ENCODE assay signal across 1 cellular context in the genomic region with DNA sequence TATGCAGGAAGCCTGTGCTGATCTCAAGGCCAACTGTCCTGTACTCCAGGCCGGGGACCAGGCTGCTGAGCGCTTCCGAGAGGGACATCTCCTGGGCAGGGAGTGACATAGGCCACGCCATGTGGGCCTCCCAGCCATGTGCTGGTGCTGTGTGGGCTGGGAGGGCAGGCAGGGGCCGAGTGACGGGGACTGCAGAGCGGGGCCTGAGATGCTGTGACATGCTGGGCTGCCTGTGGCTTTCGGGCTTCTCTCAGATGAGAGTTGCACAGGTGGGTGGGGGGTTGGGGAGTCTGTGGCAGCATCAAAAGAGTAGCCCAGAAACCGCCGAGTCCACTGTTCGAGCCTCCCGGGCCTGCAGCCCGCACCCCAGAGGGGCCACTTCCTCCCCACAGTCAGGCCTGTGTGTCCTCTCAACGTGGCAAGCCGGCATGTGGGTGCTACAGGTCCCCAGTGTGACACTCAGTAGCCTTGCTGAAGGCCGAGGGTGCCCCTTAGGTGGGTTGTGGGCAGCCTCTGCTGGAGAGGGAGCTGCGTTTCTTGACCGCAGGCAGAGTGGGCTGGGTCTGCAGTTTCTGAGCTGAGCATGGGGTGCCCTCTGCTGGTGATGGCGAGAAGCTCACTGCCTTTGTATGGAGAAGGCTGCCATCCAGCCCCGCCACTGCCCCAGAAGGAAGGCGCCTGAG.
A peak's percentile ranks its signal among the peaks of the same experiment; 100 is the strongest.
TF ChIP-seq lines count a peak whose summit lies in the region.

No MANE protein-coding gene starts in this region.

TF ChIP-seq in K562, 482 proteins besides CTCF, POLR2A, EP300 and RAD21 (continued from another document and continues in another):
- TF ChIP-seq PRMT5 (CRISPR knock-in tag; IDR thresholded peaks at IDR 0.05): no peak
- TF ChIP-seq GABPA (tag; conservative IDR thresholded peaks at IDR 0.05; ENCODE audit: low read depth): no peak
- 0 out of 2 replicates have a peak, but pooled peaks have one; percentile 36 for TF ChIP-seq EGR1 (conservative IDR thresholded peaks at IDR 0.05)
- no peak for TF ChIP-seq SIRT6 (IDR thresholded peaks at IDR 0.05; ENCODE audit: low read depth, low read length)
- peak; percentile 89 for TF ChIP-seq BHLHE40 (IDR thresholded peaks at IDR 0.05; ENCODE audit: low read length)
- TF ChIP-seq NEUROD1 (IDR thresholded peaks at IDR 0.05; ENCODE audit: borderline replicate concordance, low read depth, low read length, partially characterized antibody): peak; percentile 90
- TF ChIP-seq KAT7 (CRISPR knock-in tag; IDR thresholded peaks at IDR 0.05; ENCODE audit: borderline replicate concordance): no peak
- TF ChIP-seq IFI16 (CRISPR knock-in tag; IDR thresholded peaks at IDR 0.05): no peak
- TF ChIP-seq BRCA1 (IDR thresholded peaks at IDR 0.05): no peak
- no peak for TF ChIP-seq BRCA1 (CRISPR knock-in tag; IDR thresholded peaks at IDR 0.05)
- TF ChIP-seq MYC (IDR thresholded peaks at IDR 0.05; ENCODE audit: low read depth, low read length): peak; percentile 86
- no peak for TF ChIP-seq MYC (CRISPR knock-in tag; IDR thresholded peaks at IDR 0.05; ENCODE audit: borderline replicate concordance, low read depth)
- TF ChIP-seq BRD9 (IDR thresholded peaks at IDR 0.05; ENCODE audit: low read depth, partially characterized antibody): no peak
- TF ChIP-seq NR2F6 (CRISPR knock-in tag; IDR thresholded peaks at IDR 0.05): no peak
- TF ChIP-seq, protein P1, sequence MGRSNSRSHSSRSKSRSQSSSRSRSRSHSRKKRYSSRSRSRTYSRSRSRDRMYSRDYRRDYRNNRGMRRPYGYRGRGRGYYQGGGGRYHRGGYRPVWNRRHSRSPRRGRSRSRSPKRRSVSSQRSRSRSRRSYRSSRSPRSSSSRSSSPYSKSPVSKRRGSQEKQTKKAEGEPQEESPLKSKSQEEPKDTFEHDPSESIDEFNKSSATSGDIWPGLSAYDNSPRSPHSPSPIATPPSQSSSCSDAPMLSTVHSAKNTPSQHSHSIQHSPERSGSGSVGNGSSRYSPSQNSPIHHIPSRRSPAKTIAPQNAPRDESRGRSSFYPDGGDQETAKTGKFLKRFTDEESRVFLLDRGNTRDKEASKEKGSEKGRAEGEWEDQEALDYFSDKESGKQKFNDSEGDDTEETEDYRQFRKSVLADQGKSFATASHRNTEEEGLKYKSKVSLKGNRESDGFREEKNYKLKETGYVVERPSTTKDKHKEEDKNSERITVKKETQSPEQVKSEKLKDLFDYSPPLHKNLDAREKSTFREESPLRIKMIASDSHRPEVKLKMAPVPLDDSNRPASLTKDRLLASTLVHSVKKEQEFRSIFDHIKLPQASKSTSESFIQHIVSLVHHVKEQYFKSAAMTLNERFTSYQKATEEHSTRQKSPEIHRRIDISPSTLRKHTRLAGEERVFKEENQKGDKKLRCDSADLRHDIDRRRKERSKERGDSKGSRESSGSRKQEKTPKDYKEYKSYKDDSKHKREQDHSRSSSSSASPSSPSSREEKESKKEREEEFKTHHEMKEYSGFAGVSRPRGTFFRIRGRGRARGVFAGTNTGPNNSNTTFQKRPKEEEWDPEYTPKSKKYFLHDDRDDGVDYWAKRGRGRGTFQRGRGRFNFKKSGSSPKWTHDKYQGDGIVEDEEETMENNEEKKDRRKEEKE (IDR thresholded peaks at IDR 0.05; ENCODE audit: borderline replicate concordance in 1 of 2, control insufficient read depth in 1 of 2, low read depth in 2 of 2, low read length in 1 of 2): no peak
- TF ChIP-seq, protein P2, sequence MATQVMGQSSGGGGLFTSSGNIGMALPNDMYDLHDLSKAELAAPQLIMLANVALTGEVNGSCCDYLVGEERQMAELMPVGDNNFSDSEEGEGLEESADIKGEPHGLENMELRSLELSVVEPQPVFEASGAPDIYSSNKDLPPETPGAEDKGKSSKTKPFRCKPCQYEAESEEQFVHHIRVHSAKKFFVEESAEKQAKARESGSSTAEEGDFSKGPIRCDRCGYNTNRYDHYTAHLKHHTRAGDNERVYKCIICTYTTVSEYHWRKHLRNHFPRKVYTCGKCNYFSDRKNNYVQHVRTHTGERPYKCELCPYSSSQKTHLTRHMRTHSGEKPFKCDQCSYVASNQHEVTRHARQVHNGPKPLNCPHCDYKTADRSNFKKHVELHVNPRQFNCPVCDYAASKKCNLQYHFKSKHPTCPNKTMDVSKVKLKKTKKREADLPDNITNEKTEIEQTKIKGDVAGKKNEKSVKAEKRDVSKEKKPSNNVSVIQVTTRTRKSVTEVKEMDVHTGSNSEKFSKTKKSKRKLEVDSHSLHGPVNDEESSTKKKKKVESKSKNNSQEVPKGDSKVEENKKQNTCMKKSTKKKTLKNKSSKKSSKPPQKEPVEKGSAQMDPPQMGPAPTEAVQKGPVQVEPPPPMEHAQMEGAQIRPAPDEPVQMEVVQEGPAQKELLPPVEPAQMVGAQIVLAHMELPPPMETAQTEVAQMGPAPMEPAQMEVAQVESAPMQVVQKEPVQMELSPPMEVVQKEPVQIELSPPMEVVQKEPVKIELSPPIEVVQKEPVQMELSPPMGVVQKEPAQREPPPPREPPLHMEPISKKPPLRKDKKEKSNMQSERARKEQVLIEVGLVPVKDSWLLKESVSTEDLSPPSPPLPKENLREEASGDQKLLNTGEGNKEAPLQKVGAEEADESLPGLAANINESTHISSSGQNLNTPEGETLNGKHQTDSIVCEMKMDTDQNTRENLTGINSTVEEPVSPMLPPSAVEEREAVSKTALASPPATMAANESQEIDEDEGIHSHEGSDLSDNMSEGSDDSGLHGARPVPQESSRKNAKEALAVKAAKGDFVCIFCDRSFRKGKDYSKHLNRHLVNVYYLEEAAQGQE (CRISPR knock-in tag; IDR thresholded peaks at IDR 0.05; ENCODE audit: low read depth): no peak
- TF ChIP-seq, protein P3, sequence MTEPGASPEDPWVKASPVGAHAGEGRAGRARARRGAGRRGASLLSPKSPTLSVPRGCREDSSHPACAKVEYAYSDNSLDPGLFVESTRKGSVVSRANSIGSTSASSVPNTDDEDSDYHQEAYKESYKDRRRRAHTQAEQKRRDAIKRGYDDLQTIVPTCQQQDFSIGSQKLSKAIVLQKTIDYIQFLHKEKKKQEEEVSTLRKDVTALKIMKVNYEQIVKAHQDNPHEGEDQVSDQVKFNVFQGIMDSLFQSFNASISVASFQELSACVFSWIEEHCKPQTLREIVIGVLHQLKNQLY (CRISPR knock-in tag; conservative IDR thresholded peaks at IDR 0.05): peak in 1 of 2 experiments; percentile 88; a peak in 1 of 4 replicates
- no peak for TF ChIP-seq ZKSCAN3 (CRISPR knock-in tag; IDR thresholded peaks at IDR 0.05)
- TF ChIP-seq KAT8 (IDR thresholded peaks at IDR 0.05; ENCODE audit: low read depth): no peak
- TF ChIP-seq, protein P4, sequence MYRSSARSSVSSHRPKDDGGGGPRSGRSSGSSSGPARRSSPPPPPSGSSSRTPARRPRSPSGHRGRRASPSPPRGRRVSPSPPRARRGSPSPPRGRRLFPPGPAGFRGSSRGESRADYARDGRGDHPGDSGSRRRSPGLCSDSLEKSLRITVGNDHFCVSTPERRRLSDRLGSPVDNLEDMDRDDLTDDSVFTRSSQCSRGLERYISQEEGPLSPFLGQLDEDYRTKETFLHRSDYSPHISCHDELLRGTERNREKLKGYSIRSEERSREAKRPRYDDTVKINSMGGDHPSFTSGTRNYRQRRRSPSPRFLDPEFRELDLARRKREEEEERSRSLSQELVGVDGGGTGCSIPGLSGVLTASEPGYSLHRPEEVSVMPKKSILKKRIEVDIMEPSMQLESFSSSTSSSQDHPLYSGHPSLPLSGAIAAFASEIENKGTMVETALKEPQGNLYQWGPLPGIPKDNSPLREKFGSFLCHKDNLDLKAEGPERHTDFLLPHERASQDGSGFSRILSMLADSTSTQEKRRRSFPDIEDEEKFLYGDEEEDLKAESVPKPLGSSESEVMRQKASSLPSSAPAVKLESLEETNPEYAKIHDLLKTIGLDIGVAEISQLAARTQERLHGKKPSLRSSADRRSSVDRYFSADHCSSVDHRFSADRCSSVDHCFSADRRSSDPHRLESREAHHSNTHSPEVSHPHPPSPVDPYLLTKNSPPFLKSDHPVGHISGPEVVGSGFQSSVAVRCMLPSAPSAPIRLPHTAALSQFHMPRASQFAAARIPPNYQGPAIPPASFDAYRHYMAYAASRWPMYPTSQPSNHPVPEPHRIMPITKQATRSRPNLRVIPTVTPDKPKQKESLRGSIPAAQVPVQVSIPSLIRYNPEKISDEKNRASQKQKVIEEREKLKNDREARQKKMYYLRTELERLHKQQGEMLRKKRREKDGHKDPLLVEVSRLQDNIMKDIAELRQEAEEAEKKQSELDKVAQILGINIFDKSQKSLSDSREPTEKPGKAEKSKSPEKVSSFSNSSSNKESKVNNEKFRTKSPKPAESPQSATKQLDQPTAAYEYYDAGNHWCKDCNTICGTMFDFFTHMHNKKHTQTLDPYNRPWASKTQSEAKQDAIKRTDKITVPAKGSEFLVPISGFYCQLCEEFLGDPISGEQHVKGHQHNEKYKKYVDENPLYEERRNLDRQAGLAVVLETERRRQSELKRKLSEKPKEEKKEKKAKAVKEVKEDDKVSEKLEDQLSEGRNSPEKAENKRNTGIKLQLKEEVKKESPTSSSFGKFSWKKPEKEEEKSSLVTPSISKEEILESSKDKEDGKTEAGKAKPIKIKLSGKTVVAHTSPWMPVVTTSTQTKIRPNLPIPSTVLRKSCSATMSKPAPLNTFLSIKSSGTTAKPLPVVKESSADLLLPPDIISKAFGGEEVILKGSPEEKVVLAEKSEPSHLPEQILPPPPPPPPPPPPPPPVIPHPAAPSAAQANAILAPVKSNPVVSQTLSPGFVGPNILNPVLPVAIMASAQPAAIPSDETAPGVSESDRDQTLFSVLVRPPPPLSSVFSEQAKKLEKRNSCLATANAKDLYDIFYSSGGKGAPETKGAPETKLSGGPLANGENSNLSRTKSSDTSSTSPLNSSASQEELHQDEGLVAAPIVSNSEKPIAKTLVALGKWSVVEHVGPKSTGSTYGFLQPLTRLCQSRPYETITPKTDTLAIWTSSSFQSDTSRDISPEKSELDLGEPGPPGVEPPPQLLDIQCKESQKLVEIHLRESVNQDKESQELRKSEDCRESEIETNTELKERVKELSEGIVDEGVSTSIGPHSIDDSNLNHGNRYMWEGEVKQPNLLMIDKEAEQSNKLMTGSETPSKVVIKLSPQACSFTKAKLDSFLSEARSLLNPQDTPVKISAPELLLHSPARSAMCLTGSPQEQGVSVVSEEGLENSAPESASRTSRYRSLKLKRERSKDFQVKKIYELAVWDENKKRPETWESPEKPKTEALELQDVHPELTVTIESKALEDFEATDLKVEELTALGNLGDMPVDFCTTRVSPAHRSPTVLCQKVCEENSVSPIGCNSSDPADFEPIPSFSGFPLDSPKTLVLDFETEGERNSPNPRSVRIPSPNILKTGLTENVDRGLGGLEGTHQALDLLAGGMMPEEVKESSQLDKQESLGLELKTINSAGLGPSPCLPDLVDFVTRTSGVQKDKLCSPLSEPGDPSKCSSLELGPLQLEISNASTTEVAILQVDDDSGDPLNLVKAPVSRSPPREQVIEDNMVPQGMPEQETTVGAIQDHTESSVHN (IDR thresholded peaks at IDR 0.05; ENCODE audit: borderline replicate concordance in 1 of 2, low read depth in 1 of 2): no peak
- no peak for TF ChIP-seq CREM (IDR thresholded peaks at IDR 0.05; ENCODE audit: low read depth)
- TF ChIP-seq, protein P5, sequence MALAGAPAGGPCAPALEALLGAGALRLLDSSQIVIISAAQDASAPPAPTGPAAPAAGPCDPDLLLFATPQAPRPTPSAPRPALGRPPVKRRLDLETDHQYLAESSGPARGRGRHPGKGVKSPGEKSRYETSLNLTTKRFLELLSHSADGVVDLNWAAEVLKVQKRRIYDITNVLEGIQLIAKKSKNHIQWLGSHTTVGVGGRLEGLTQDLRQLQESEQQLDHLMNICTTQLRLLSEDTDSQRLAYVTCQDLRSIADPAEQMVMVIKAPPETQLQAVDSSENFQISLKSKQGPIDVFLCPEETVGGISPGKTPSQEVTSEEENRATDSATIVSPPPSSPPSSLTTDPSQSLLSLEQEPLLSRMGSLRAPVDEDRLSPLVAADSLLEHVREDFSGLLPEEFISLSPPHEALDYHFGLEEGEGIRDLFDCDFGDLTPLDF (CRISPR knock-in tag; IDR thresholded peaks at IDR 0.05): peak; percentile 93
- peak; percentile 100 for TF ChIP-seq KLF13 (tag; IDR thresholded peaks at IDR 0.05; ENCODE audit: borderline replicate concordance, low read depth)
- peak; percentile 79 for TF ChIP-seq ZNF384 (IDR thresholded peaks at IDR 0.05; ENCODE audit: low read depth, low read length)
- TF ChIP-seq STAT5B (CRISPR knock-in tag; IDR thresholded peaks at IDR 0.05): no peak
- TF ChIP-seq BCOR (IDR thresholded peaks at IDR 0.05): no peak
- TF ChIP-seq, protein P6, sequence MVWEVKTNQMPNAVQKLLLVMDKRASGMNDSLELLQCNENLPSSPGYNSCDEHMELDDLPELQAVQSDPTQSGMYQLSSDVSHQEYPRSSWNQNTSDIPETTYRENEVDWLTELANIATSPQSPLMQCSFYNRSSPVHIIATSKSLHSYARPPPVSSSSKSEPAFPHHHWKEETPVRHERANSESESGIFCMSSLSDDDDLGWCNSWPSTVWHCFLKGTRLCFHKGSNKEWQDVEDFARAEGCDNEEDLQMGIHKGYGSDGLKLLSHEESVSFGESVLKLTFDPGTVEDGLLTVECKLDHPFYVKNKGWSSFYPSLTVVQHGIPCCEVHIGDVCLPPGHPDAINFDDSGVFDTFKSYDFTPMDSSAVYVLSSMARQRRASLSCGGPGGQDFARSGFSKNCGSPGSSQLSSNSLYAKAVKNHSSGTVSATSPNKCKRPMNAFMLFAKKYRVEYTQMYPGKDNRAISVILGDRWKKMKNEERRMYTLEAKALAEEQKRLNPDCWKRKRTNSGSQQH (CRISPR knock-in tag; IDR thresholded peaks at IDR 0.05): no peak
- TF ChIP-seq, protein P7, sequence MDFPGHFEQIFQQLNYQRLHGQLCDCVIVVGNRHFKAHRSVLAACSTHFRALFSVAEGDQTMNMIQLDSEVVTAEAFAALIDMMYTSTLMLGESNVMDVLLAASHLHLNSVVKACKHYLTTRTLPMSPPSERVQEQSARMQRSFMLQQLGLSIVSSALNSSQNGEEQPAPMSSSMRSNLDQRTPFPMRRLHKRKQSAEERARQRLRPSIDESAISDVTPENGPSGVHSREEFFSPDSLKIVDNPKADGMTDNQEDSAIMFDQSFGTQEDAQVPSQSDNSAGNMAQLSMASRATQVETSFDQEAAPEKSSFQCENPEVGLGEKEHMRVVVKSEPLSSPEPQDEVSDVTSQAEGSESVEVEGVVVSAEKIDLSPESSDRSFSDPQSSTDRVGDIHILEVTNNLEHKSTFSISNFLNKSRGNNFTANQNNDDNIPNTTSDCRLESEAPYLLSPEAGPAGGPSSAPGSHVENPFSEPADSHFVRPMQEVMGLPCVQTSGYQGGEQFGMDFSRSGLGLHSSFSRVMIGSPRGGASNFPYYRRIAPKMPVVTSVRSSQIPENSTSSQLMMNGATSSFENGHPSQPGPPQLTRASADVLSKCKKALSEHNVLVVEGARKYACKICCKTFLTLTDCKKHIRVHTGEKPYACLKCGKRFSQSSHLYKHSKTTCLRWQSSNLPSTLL (IDR thresholded peaks at IDR 0.05): no peak
- TF ChIP-seq SREBF2 (CRISPR knock-in tag; IDR thresholded peaks at IDR 0.05): no peak
- TF ChIP-seq SMAD2 (IDR thresholded peaks at IDR 0.05; ENCODE audit: low read depth, low read length): 0 out of 2 replicates have a peak, but pooled peaks have one; percentile 94
- TF ChIP-seq JUND (IDR thresholded peaks at IDR 0.05; ENCODE audit: borderline replicate concordance, low read depth, low read length): peak; percentile 83
- no peak for TF ChIP-seq JUND (tag; IDR thresholded peaks at IDR 0.05; ENCODE audit: borderline replicate concordance, low read depth, low read length)
- TF ChIP-seq, protein P8, sequence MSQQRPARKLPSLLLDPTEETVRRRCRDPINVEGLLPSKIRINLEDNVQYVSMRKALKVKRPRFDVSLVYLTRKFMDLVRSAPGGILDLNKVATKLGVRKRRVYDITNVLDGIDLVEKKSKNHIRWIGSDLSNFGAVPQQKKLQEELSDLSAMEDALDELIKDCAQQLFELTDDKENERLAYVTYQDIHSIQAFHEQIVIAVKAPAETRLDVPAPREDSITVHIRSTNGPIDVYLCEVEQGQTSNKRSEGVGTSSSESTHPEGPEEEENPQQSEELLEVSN (IDR thresholded peaks at IDR 0.05; ENCODE audit: borderline replicate concordance in 1 of 2, extremely low read depth in 1 of 2, insufficient read depth in 1 of 2, insufficient read length in 1 of 2, low read depth in 1 of 2, low read length in 1 of 2, poor library complexity in 1 of 2, severe bottlenecking in 1 of 2): peak in 1 of 2 experiments; percentile 16
- peak; percentile 16 for TF ChIP-seq PHF20 (IDR thresholded peaks at IDR 0.05; ENCODE audit: partially characterized antibody)
